In the genomic region with DNA sequence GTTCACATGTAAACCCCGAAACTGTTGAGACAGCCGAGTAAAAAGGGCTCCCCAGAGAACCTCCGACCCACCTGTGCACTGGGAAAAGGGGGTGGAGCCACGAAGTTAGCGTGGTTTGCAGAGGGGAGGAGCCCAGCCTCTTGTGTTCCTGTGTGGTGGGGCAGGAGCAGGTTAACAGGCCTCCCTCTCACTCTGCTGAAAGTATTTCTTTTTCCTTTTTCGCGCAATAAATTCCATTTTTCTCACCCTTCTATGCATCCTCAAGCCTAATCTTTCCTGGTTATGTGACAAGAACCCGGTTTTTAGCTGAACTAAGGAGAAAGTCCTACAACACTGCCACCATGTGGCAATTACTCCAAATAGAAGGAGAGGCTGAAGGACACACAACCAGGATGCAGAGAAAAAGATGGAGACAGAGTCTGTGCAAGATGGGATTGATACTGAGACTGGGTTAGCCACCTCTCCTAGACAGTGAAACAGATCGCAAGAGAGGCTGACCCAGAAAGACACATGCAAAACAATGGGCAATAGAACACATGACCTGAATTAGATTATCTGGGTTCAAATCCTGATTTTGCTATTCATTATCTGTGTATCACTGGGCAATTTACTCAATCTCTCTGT, we compare ENCODE assay signal across 8 cellular contexts.
A peak's percentile ranks its signal among the peaks of the same experiment; 100 is the strongest.
DNase-seq lines count a peak whose midpoint lies in the region; ATAC-seq, FAIRE-seq and TF ChIP-seq lines count a peak whose summit lies in the region.

No MANE protein-coding gene starts in this region.

- no peak for DNase-seq in activated CD4-positive, CD25-positive, alpha-beta regulatory T cell (lab: John Stamatoyannopoulos, UW)
- peak; percentile 90 for DNase-seq in NCI-H146 treated with DMSO at 0.1 percent for 48 hours (lab: John Stamatoyannopoulos, UW; ENCODE audit: unreplicated experiment)
- DNase-seq in T-helper 2 cell: peak in 3 of 5 experiments; percentile 6 to 44 (median 16)
- DNase-seq in cardiac fibroblast (ENCODE audit: low read depth in 2 of 2): peak; percentile 77 to 82
- no peak for DNase-seq in keratinocyte (ENCODE audit: low read depth, low spot score)
- peak; percentile 21 to 34 for DNase-seq in stimulated activated CD4-positive, alpha-beta T cell treated with anti-CD3 and anti-CD28 coated beads, Interleukin-2, amount 100 ng/mL, for 48 hours

- H3K4me2 ChIP-seq in keratinocyte (ENCODE audit: control insufficient read depth, extremely low read depth, insufficient read depth, low read depth, low read length): peak overlapping the region; percentile 81

- H3K27me3 ChIP-seq in keratinocyte (ENCODE audit: control insufficient read depth, extremely low read depth, insufficient read depth, low read length): peaks cover 3% of the 10 kb centered on the region

- peak overlapping the region; percentile 82 for H2AFZ ChIP-seq in keratinocyte (ENCODE audit: control insufficient read depth, low read length)

- FAIRE-seq in keratinocyte (lab: Jason Lieb, UNC): peak; percentile 80

- H3K4me1 ChIP-seq in keratinocyte (ENCODE audit: control insufficient read depth, extremely low read depth, insufficient read depth, low read length): no peaks in the 10 kb centered on the region

- H3K36me3 ChIP-seq in keratinocyte (ENCODE audit: control insufficient read depth in 2 of 2, extremely low read depth in 1 of 2, insufficient read depth in 2 of 2, low read length in 2 of 2): no peaks in the 10 kb centered on the region

- H3K27ac ChIP-seq in keratinocyte (ENCODE audit: control insufficient read depth, insufficient read depth, low read length): no peak overlapping the region

- H3K4me3 ChIP-seq in cardiac fibroblast (replicated peaks in 1 of 2; ENCODE audit: low read depth in 2 of 2, low read length in 2 of 2) (peak overlapping the region in 1 of 2 donors; percentile 16), keratinocyte (ENCODE audit: control insufficient read depth in 2 of 3, extremely low read depth in 1 of 3, insufficient read depth in 2 of 3, low read depth in 1 of 3, low read length in 3 of 3) (peak overlapping the region; percentile 39 to 67 (median 51))

- H3K9ac ChIP-seq in keratinocyte (ENCODE audit: control insufficient read depth, extremely low read depth, insufficient read depth, low read length): no peak overlapping the region

- ATAC-seq in activated CD4-positive, CD25-positive, alpha-beta regulatory T cell treated with anti-CD3 and anti-CD28 coated beads, Interleukin-2, amount 50 U/mL, for 24 hours: peak; percentile 51 to 60
- ATAC-seq in HG02610 (IDR thresholded peaks at IDR 0.05; ENCODE audit: unreplicated experiment): peak; percentile 82

- TF ChIP-seq CTCF in cardiac fibroblast (IDR thresholded peaks at IDR 0.05; ENCODE audit: low read depth, low read length): peak; percentile 63
- TF ChIP-seq CTCF in keratinocyte (optimal IDR thresholded peaks at IDR 0.05 in 1 of 3, IDR thresholded peaks at IDR 0.05 in 1 of 3, conservative IDR thresholded peaks at IDR 0.05 in 1 of 3; ENCODE audit: extremely low read depth in 1 of 3, insufficient read depth in 2 of 3, low read length in 3 of 3): peak; percentile 52 to 65 (median 65)

- H3K9me1 ChIP-seq in keratinocyte (ENCODE audit: control insufficient read depth, extremely low read depth, insufficient read depth, low read length): no peaks in the 10 kb centered on the region

- H3K79me2 ChIP-seq in keratinocyte (ENCODE audit: control insufficient read depth, insufficient read depth, low read length): no peaks in the 10 kb centered on the region

- dilution Hi-C loops in keratinocyte (cut with MboI; ENCODE audit: extremely low pct_ligation_motif_present, low sequenced_read_pairs): no loop called here

- H3K9me3 ChIP-seq in keratinocyte (ENCODE audit: control insufficient read depth, low read depth, low read length): no peaks in the 10 kb centered on the region

- no peaks in the 10 kb centered on the region for H4K20me1 ChIP-seq in keratinocyte (ENCODE audit: control insufficient read depth, extremely low read depth, insufficient read depth, low read length)

Comparison
In these comparisons a context has a peak if more than half of its experiments do, and no peak if none do; other contexts are left out.
1. DNase-seq: peak in NCI-H146 treated with DMSO at 0.1 percent for 48 hours (single experiment), T-helper 2 cell (3 of 5), cardiac fibroblast (2 of 2) and stimulated activated CD4-positive, alpha-beta T cell treated with anti-CD3 and anti-CD28 coated beads, Interleukin-2, amount 100 ng/mL, for 48 hours (2 of 2); none in activated CD4-positive, CD25-positive, alpha-beta regulatory T cell (0 of 4) and keratinocyte (single experiment).